Comparison of ENCODE assay signal across 9 cellular contexts in the genomic region with DNA sequence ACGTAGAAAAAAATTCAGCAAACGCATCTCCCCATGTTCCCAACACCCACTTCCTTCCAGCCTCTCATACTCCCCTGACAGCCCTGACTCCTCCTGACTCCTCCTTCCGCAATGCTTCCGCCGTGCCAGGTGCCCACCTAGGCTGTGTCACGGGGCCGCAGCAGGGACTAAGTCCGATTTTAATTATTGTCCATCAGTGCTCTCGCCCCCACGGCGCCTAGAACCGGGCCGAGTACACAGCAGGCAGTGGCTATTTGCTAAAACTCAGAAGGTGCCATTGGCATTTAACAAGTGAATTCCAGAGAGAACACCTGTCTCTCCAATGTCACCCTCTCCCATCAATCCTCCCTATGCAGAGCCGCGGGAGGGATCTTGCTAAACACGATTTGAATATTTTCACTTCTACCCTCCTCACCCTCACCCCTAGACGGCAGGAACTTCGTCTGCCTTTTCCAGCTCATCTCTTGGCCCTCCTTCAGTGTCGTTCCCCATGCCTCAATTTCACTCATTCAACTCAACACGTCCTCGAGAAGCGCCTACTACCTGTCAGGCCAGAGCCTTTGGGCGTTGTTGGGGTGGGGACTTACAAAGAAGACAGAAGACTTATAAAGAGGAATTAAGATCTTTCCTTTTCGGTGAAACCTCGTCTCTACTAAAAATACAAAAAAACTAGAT. TPM values are rescaled to one million over a fixed set of nuclear protein-coding genes. Genes with fewer than 3 reads are reported as not detected.
DNase-seq lines count a peak whose midpoint lies in the region; ATAC-seq and TF ChIP-seq lines count a peak whose summit lies in the region.
"Had no signal": no experiment of that assay in that cellular context is flagged by ENCODE, and none has a peak within 500 bp of the region (broad histone marks: within the 10 kb centered on the region; RNA-seq: fewer than 3 reads in every experiment).

No MANE protein-coding gene starts in this region.

- H3K9ac ChIP-seq in rectal smooth muscle tissue (ENCODE audit: low read length) = peak overlapping the region; percentile 71

- no peaks in the 10 kb centered on the region for H3K9me3 ChIP-seq in HAP-1

- H3K27ac Mint-ChIP-seq in activated CD8-positive, alpha-beta T cell treated with anti-CD3 and anti-CD28 coated beads for 36 hours = no peak overlapping the region
- H3K27ac Mint-ChIP-seq: dendritic cell treated with granulocyte-macrophage colony-stimulating factor and Interleukin-4, amounts not matched to agents 40 ng/mL and 50 ng/mL, for 4 days had no signal

- in situ Hi-C loops in HAP-1 (cut with MboI; ENCODE audit: low sequenced_read_pairs) = no loop called here

- H3K36me3 ChIP-seq in HAP-1 (replicated peaks) = no peaks in the 10 kb centered on the region
- H3K36me3 ChIP-seq in rectal smooth muscle tissue (ENCODE audit: control insufficient read depth, insufficient read depth, low read length) = no peaks in the 10 kb centered on the region

- H3K27me3 ChIP-seq in HAP-1 (ENCODE audit: low read depth) (no peaks in the 10 kb centered on the region), rectal smooth muscle tissue (ENCODE audit: control insufficient read depth, insufficient read depth, low read length) (no peaks in the 10 kb centered on the region)

- POLR2A ChIA-PET in activated CD8-positive, alpha-beta T cell treated with anti-CD3 and anti-CD28 coated beads for 36 hours (lab: Charles Lee) = interaction anchor here (1.0 to 7.4 kb wide), 6 partner anchors 11 to 388 kb away, joined by 3 to 85 read pairs (median 12); partner anchors contain the start of genes BLOC1S6 and SHF
- POLR2A ChIA-PET in GM10248 (lab: Yijun Ruan, JAX) = interaction anchor here (0.6 to 2.0 kb wide), 3 partner anchors 11 to 260 kb away, joined by 3 to 11 read pairs (median 6); partner anchors contain the start of gene SHF

- peak in 2 of 3 experiments; percentile 33 to 67 for DNase-seq in NCI-H1417 (lab: John Stamatoyannopoulos, UW)
- no peak for DNase-seq in NCI-H1417 treated with DMSO at 0.1 percent for 48 hours (lab: John Stamatoyannopoulos, UW)
- peak; percentile 14 to 45 for DNase-seq in HAP-1 (ENCODE audit: low spot score in 2 of 2)
- peak; percentile 83 for DNase-seq in NAMALWA (ENCODE audit: low spot score)
- peak; percentile 66 for DNase-seq in activated CD8-positive, alpha-beta T cell treated with anti-CD3 and anti-CD28 coated beads for 36 hours
- peak in 28 of 42 donors; percentile 16 to 75 (median 40) for DNase-seq in head of caudate nucleus
- DNase-seq in GM10248 (ENCODE audit: extremely low spot score) = no peak

- H3K4me3 Mint-ChIP-seq in activated CD8-positive, alpha-beta T cell treated with anti-CD3 and anti-CD28 coated beads for 36 hours = no peak overlapping the region
- H3K4me3 Mint-ChIP-seq: dendritic cell treated with granulocyte-macrophage colony-stimulating factor and Interleukin-4, amounts not matched to agents 40 ng/mL and 50 ng/mL, for 4 days had no signal

- H3K4me1 ChIP-seq in HAP-1 = peaks cover 5% of the 10 kb centered on the region
- peaks cover 3% of the 10 kb centered on the region for H3K4me1 ChIP-seq in rectal smooth muscle tissue (ENCODE audit: control insufficient read depth, insufficient read depth, low read length)

- peak; percentile 18 for ATAC-seq in activated CD8-positive, alpha-beta T cell treated with anti-CD3 and anti-CD28 coated beads for 36 hours

- CTCF ChIA-PET in activated CD8-positive, alpha-beta T cell treated with anti-CD3 and anti-CD28 coated beads for 36 hours (lab: Charles Lee) = interaction anchor here (0.7 to 12.1 kb wide), 10 partner anchors 9 to 258 kb away, joined by 3 to 128 read pairs (median 6); partner anchors contain the start of genes GATM and SHF
- CTCF ChIA-PET in GM10248 (lab: Yijun Ruan, JAX) = interaction anchor here (1.2 to 3.4 kb wide), 8 partner anchors 9 to 177 kb away, joined by 3 to 19 read pairs (median 7); partner anchors contain the start of gene SHF

- no peaks in the 10 kb centered on the region for H3K36me3 Mint-ChIP-seq in activated CD8-positive, alpha-beta T cell treated with anti-CD3 and anti-CD28 coated beads for 36 hours (ENCODE audit: low read depth)

- H3K4me3 ChIP-seq in HAP-1 (peak overlapping the region; percentile 54), rectal smooth muscle tissue (ENCODE audit: low read length) (peak overlapping the region; percentile 81)

- peaks cover 8% of the 10 kb centered on the region for H3K4me1 Mint-ChIP-seq in activated CD8-positive, alpha-beta T cell treated with anti-CD3 and anti-CD28 coated beads for 36 hours (ENCODE audit: low read depth)

- peaks cover 3% of the 10 kb centered on the region for H3K27me3 Mint-ChIP-seq in activated CD8-positive, alpha-beta T cell treated with anti-CD3 and anti-CD28 coated beads for 36 hours
- H3K27me3 Mint-ChIP-seq: dendritic cell treated with granulocyte-macrophage colony-stimulating factor and Interleukin-4, amounts not matched to agents 40 ng/mL and 50 ng/mL, for 4 days had no signal

- H3K27ac ChIP-seq in rectal smooth muscle tissue (ENCODE audit: low read depth, low read length) = peak overlapping the region; percentile 97

- intact Hi-C loops in activated CD8-positive, alpha-beta T cell treated with anti-CD3 and anti-CD28 coated beads for 36 hours (cut with micrococcal nuclease) = no loop called here
- intact Hi-C loops in head of caudate nucleus (cut with DNase I) = no loop called here

- H3K9me3 Mint-ChIP-seq in activated CD8-positive, alpha-beta T cell treated with anti-CD3 and anti-CD28 coated beads for 36 hours = no peaks in the 10 kb centered on the region
- H3K9me3 Mint-ChIP-seq: dendritic cell treated with granulocyte-macrophage colony-stimulating factor and Interleukin-4, amounts not matched to agents 40 ng/mL and 50 ng/mL, for 4 days had no signal

- TF ChIP-seq CTCF in activated CD8-positive, alpha-beta T cell treated with anti-CD3 and anti-CD28 coated beads for 36 hours (IDR thresholded peaks at IDR 0.05) = peak; percentile 3
- no peak for TF ChIP-seq CTCF in GM10248 (IDR thresholded peaks at IDR 0.05; ENCODE audit: control extremely low read depth, extremely low read depth, low read depth, missing control alignments)

RNA-seq across cellular contexts. Expression of gene SHF, which starts 11.5 kb away (rescaled TPM):
- 10 to 100 TPM; 19.8 to 23.5 TPM for total RNA-seq in activated CD8-positive, alpha-beta T cell treated with anti-CD3 and anti-CD28 coated beads for 36 hours

RNA-seq across cellular contexts. Expression of gene SLC28A2, which starts 52.8 kb away (rescaled TPM):
- not detected for total RNA-seq in activated CD8-positive, alpha-beta T cell treated with anti-CD3 and anti-CD28 coated beads for 36 hours

Comparison
In these comparisons a context has a peak if more than half of its experiments do, and no peak if none do; other contexts are left out.
1. DNase-seq: peak in NCI-H1417 (2 of 3), HAP-1 (2 of 2), NAMALWA (single experiment), activated CD8-positive, alpha-beta T cell treated with anti-CD3 and anti-CD28 coated beads for 36 hours (single experiment) and head of caudate nucleus (28 of 42); none in NCI-H1417 treated with DMSO at 0.1 percent for 48 hours (single experiment) and GM10248 (single experiment).